In genomic region chr1:87880098-87880746, GRCh38 we compare ENCODE assay signal across 23 cellular contexts.
"Had no signal": no experiment of that assay in that cellular context is flagged by ENCODE, and none has a peak within 500 bp of the region (broad histone marks: within the 10 kb centered on the region; RNA-seq: fewer than 3 reads in every experiment).

No MANE protein-coding gene starts in this region.

- H3K4me3 Mint-ChIP-seq: activated CD4-positive, alpha-beta memory T cell treated with anti-CD3 and anti-CD28 coated beads, Interleukin-2, amount 10 ng/mL, durations not matched to agents 7 days and 5 days; activated naive CD8-positive, alpha-beta T cell treated with anti-CD3 and anti-CD28 coated beads, Interleukin-2, amount 10 ng/mL, durations not matched to agents 7 days and 5 days; activated T-helper 17 cell treated with anti-CD3 and anti-CD28 coated beads, Interleukin-2, amount 50 U/mL, for 72 hours; brain; central memory CD8-positive, alpha-beta T cell; natural killer cell; stimulated activated naive B cell treated with anti-CD40 and anti-IgM and Interleukin-4, amounts not matched to agents 10 μg/mL and 1 μg/mL and 100 μg/mL, for 72 hours; T-cell had no signal

- H3K4me3 ChIP-seq: coronary artery, lower lobe of right lung, pancreas, right lobe of liver, thoracic aorta, upper lobe of left lung had no signal

- H3K4me1 ChIP-seq: lower lobe of right lung, pancreas, right lobe of liver, upper lobe of left lung had no signal

- FAIRE-seq: islet of Langerhans, pancreas, small intestine had no signal

- H3K9me3 Mint-ChIP-seq: activated CD4-positive, alpha-beta memory T cell treated with anti-CD3 and anti-CD28 coated beads, Interleukin-2, amount 10 ng/mL, durations not matched to agents 7 days and 5 days; activated naive CD8-positive, alpha-beta T cell treated with anti-CD3 and anti-CD28 coated beads, Interleukin-2, amount 10 ng/mL, durations not matched to agents 7 days and 5 days; activated T-helper 17 cell treated with anti-CD3 and anti-CD28 coated beads, Interleukin-2, amount 50 U/mL, for 72 hours; brain; central memory CD8-positive, alpha-beta T cell; T-cell had no signal

- H3K9me3 ChIP-seq: lower lobe of right lung, pancreas, right lobe of liver, thoracic aorta, upper lobe of left lung had no signal

- DNase-seq: activated CD4-positive, alpha-beta memory T cell treated with anti-CD3 and anti-CD28 coated beads, Interleukin-2, amount 10 ng/mL, durations not matched to agents 7 days and 5 days; activated CD4-positive, alpha-beta T cell treated with anti-CD3 and anti-CD28 coated beads for 48 hours; activated CD4-positive, CD25-positive, alpha-beta regulatory T cell; activated naive CD4-positive, alpha-beta T cell treated with Interleukin-2 at 50 U/mL for 16 hours; activated naive CD8-positive, alpha-beta T cell treated with anti-CD3 and anti-CD28 coated beads, Interleukin-2, amount 10 ng/mL, durations not matched to agents 7 days and 5 days; activated T-cell treated with anti-CD3 and anti-CD28 coated beads, Interleukin-2, amount 50 U/mL, for 1 hour; left colon; lower lobe of right lung; natural killer cell; pancreas; right lobe of liver; small intestine; stimulated activated CD4-positive, alpha-beta T cell treated with anti-CD3 and anti-CD28 coated beads, Interleukin-4, amount 100 ng/mL, for 4 hours; stimulated activated naive B cell treated with anti-CD40 and anti-IgM and Interleukin-4, amounts not matched to agents 10 μg/mL and 1 μg/mL and 100 μg/mL, for 72 hours; T-cell; T1000; upper lobe of left lung had no signal

- H3K27me3 ChIP-seq: pancreas, right lobe of liver, upper lobe of left lung had no signal

- H3K36me3 Mint-ChIP-seq: activated naive CD8-positive, alpha-beta T cell treated with anti-CD3 and anti-CD28 coated beads, Interleukin-2, amount 10 ng/mL, durations not matched to agents 7 days and 5 days; brain; natural killer cell; stimulated activated naive B cell treated with anti-CD40 and anti-IgM and Interleukin-4, amounts not matched to agents 10 μg/mL and 1 μg/mL and 100 μg/mL, for 72 hours; T-cell had no signal

- H3K27ac Mint-ChIP-seq: activated CD4-positive, alpha-beta memory T cell treated with anti-CD3 and anti-CD28 coated beads, Interleukin-2, amount 10 ng/mL, durations not matched to agents 7 days and 5 days; activated naive CD8-positive, alpha-beta T cell treated with anti-CD3 and anti-CD28 coated beads, Interleukin-2, amount 10 ng/mL, durations not matched to agents 7 days and 5 days; activated T-helper 17 cell treated with anti-CD3 and anti-CD28 coated beads, Interleukin-2, amount 50 U/mL, for 72 hours; brain; natural killer cell; stimulated activated naive B cell treated with anti-CD40 and anti-IgM and Interleukin-4, amounts not matched to agents 10 μg/mL and 1 μg/mL and 100 μg/mL, for 72 hours; T-cell had no signal

- H3K36me3 ChIP-seq: lower lobe of right lung, pancreas, right lobe of liver, thoracic aorta, upper lobe of left lung had no signal

- H3K27ac ChIP-seq: coronary artery, lower lobe of right lung, pancreas, right lobe of liver, thoracic aorta, upper lobe of left lung had no signal

- ATAC-seq: activated T-helper 17 cell treated with anti-CD3 and anti-CD28 coated beads, Interleukin-2, amount 50 U/mL, for 72 hours; left colon; lower lobe of right lung; natural killer cell; pancreas; right lobe of liver; stimulated activated naive B cell treated with anti-CD40 and anti-IgM and Interleukin-4, amounts not matched to agents 10 μg/mL and 1 μg/mL and 100 μg/mL, for 72 hours; T-cell had no signal

- H3K4me1 Mint-ChIP-seq: activated CD4-positive, alpha-beta memory T cell treated with anti-CD3 and anti-CD28 coated beads, Interleukin-2, amount 10 ng/mL, durations not matched to agents 7 days and 5 days; activated naive CD8-positive, alpha-beta T cell treated with anti-CD3 and anti-CD28 coated beads, Interleukin-2, amount 10 ng/mL, durations not matched to agents 7 days and 5 days; activated T-helper 17 cell treated with anti-CD3 and anti-CD28 coated beads, Interleukin-2, amount 50 U/mL, for 72 hours; brain; central memory CD8-positive, alpha-beta T cell; natural killer cell; T-cell had no signal

- H3K27me3 Mint-ChIP-seq: activated CD4-positive, alpha-beta memory T cell treated with anti-CD3 and anti-CD28 coated beads, Interleukin-2, amount 10 ng/mL, durations not matched to agents 7 days and 5 days; brain; stimulated activated naive B cell treated with anti-CD40 and anti-IgM and Interleukin-4, amounts not matched to agents 10 μg/mL and 1 μg/mL and 100 μg/mL, for 72 hours had no signal
